Comparison of ENCODE assay signal across 24 cellular contexts in the genomic region with DNA sequence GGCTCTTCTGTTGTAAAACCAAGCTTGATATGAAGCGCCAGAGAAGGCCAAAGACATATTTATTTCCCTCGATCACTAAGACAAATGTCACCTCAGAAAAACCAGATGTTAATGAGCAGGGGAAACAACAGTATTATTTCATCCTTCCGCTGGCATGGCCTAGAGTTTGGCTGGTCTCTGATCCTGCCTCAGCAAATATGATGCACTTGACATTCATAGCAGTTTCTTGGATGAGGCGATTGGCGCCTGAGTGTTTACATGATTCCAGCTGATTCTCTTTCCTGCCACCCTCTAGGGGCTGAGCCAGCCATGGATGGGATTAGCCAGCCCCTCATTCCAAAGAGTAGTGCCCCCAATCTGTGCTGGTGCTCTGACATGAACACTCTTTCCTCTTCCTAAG.
"Had no signal": no experiment of that assay in that cellular context is flagged by ENCODE, and none has a peak within 500 bp of the region (broad histone marks: within the 10 kb centered on the region; RNA-seq: fewer than 3 reads in every experiment).

No MANE protein-coding gene starts in this region.

- H3K79me2 ChIP-seq: hepatocyte had no signal

- ATAC-seq: effector memory CD8-positive, alpha-beta T cell; left lobe of liver; mucosa of descending colon; naive thymus-derived CD4-positive, alpha-beta T cell had no signal

- DNase-seq: cortex of kidney; effector memory CD8-positive, alpha-beta T cell; erythroblast; esophagus squamous epithelium; head of caudate nucleus; kidney; mucosa of descending colon; naive thymus-derived CD4-positive, alpha-beta T cell; nephron progenitor cell; nucleus accumbens; sigmoid colon; stimulated activated CD4-positive, alpha-beta T cell treated with anti-CD3 and anti-CD28 coated beads, Interleukin-12 subunit alpha, Interleukin-12 subunit beta, amount 100 ng/mL, for 4 hours; stimulated activated CD4-positive, alpha-beta T cell treated with anti-CD3 and anti-CD28 coated beads, Interleukin-1b, Interleukin-23, amount 100 ng/mL, for 48 hours; stimulated activated CD4-positive, alpha-beta T cell treated with anti-CD3 and anti-CD28 coated beads, Interleukin-4, amount 100 ng/mL, for 1 hour; stimulated activated CD8-positive, alpha-beta memory T cell treated with anti-CD3 and anti-CD28 coated beads, Interleukin-4, amount 100 ng/mL, for 48 hours; stimulated activated naive CD4-positive, alpha-beta T cell treated with Interleukin-2 at 50 U/mL for 16 hours; stomach; thyroid gland; trophoblast cell had no signal

- H3K4me3 ChIP-seq: esophagus squamous epithelium, hepatocyte, lung, mucosa of descending colon, sigmoid colon, smooth muscle cell, stomach, thyroid gland, vagina had no signal

- H2AFZ ChIP-seq: hepatocyte had no signal

- H3K36me3 ChIP-seq: esophagus squamous epithelium, sigmoid colon, stomach, thyroid gland, vagina had no signal

- H3K27ac ChIP-seq: hepatocyte, stomach, thyroid gland, vagina had no signal

- H3K9me3 ChIP-seq: esophagus squamous epithelium, mucosa of descending colon, sigmoid colon, stomach, thyroid gland, vagina had no signal

- H3K4me1 ChIP-seq: esophagus squamous epithelium, stomach, thyroid gland, vagina had no signal

- H3K4me2 ChIP-seq: hepatocyte, smooth muscle cell had no signal

- H3K27me3 ChIP-seq: esophagus squamous epithelium, hepatocyte, sigmoid colon, stomach, thyroid gland, vagina had no signal
